ENCODE assay signal across 9 cellular contexts in the genomic region with DNA sequence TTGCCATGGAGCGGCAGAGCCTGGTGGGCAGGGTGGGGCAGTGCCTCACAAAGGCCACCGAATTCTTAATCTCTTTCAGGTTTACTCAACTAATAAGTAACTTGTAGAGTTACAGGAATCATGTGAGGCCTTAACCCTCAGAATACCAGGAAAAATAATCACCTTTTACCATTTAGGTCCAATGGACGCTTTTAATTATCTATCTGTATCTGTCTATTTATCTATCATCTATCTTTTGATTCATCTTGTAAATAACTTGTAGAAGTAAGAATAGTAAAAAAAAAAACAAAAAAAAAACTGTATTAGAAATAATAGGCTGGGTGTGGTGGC. TPM values are rescaled to one million over a fixed set of nuclear protein-coding genes. Genes with fewer than 3 reads are reported as not detected.
DNase-seq lines count a peak whose midpoint lies in the region; ATAC-seq and TF ChIP-seq lines count a peak whose summit lies in the region.
"Had no signal": no experiment of that assay in that cellular context is flagged by ENCODE, and none has a peak within 500 bp of the region (broad histone marks: within the 10 kb centered on the region; RNA-seq: fewer than 3 reads in every experiment).

No MANE protein-coding gene starts in this region.

- no peaks in the 10 kb centered on the region for H3K9me3 ChIP-seq in OCI-LY1 (ENCODE audit: low read length)
- no peaks in the 10 kb centered on the region for H3K9me3 ChIP-seq in endodermal cell (ENCODE audit: control insufficient read depth, low read length)
- no peaks in the 10 kb centered on the region for H3K9me3 ChIP-seq in ovary

- no peaks in the 10 kb centered on the region for H3K9me3 Mint-ChIP-seq in endodermal cell

- H3K79me2 ChIP-seq in OCI-LY1 (ENCODE audit: insufficient read depth, low read length): no peaks in the 10 kb centered on the region

- H3K27ac Mint-ChIP-seq in endodermal cell: peak overlapping the region; percentile 96

- no peaks in the 10 kb centered on the region for H3F3A ChIP-seq in OCI-LY1 (ENCODE audit: insufficient read depth, low read length)

- TF ChIP-seq CTCF in C4-2B (conservative IDR thresholded peaks at IDR 0.05): no peak
- TF ChIP-seq CTCF in OCI-LY1 (IDR thresholded peaks at IDR 0.05; ENCODE audit: low read length): no peak
- no peak for TF ChIP-seq CTCF in endodermal cell (conservative IDR thresholded peaks at IDR 0.05)
- TF ChIP-seq CTCF in ovary (IDR thresholded peaks at IDR 0.05): no peak

- H4K20me1 ChIP-seq in OCI-LY1 (ENCODE audit: insufficient read depth, low read length): no peaks in the 10 kb centered on the region

- DNase-seq in endodermal cell: no peak
- DNase-seq in ovary: no peak
- DNase-seq in stimulated activated CD4-positive, alpha-beta T cell treated with anti-CD3 and anti-CD28 coated beads, Interleukin-1b, Interleukin-23, amount 100 ng/mL, for 48 hours: no peak
- DNase-seq in activated CD4-positive, CD25-positive, alpha-beta regulatory T cell treated with anti-CD3 and anti-CD28 coated beads, Interleukin-2, amount 50 U/mL, for 72 hours: no peak

- 14% methylated on average over 2 of the region's 3 CpGs; no CpG with 5 or more reads in 1 of the 2 experiments for WGBS in endodermal cell (ENCODE audit: insufficient coverage in 1 of 2, insufficient read length in 1 of 2), 2 experiments
- WGBS in ovary, 3 donors: 75% methylated on average over 3 of the region's 3 CpGs

- TF ChIP-seq EP300 in ovary (IDR thresholded peaks at IDR 0.05): no peak

- TF ChIP-seq POLR2A in ovary (IDR thresholded peaks at IDR 0.05): no peak

- H3K4me2 ChIP-seq in OCI-LY1 (ENCODE audit: low read length): peak overlapping the region; percentile 46; the same call in 1 of the 2 replicates

- ATAC-seq in HG02884 (IDR thresholded peaks at IDR 0.05; ENCODE audit: unreplicated experiment): no peak
- no peak for ATAC-seq in HG03457 (IDR thresholded peaks at IDR 0.05; ENCODE audit: unreplicated experiment)

- H3K4me3 Mint-ChIP-seq in endodermal cell: peak overlapping the region; percentile 41

- no peaks in the 10 kb centered on the region for H3K9me2 ChIP-seq in OCI-LY1 (ENCODE audit: low read depth, low read length)

- H3K36me3 Mint-ChIP-seq in endodermal cell (ENCODE audit: low read depth): no peaks in the 10 kb centered on the region

- peak overlapping the region; percentile 87 for H3K27ac ChIP-seq in C4-2B
- H3K27ac ChIP-seq in OCI-LY1 (ENCODE audit: low read depth, low read length, poor library complexity, severe bottlenecking): peak overlapping the region; percentile 67
- H3K27ac ChIP-seq in endodermal cell (ENCODE audit: low read depth, low read length): peak overlapping the region; percentile 86
- H3K27ac ChIP-seq in ovary: peak overlapping the region; percentile 54 to 79

- H3K27me3 ChIP-seq in OCI-LY1 (ENCODE audit: insufficient read depth, low read length) (no peaks in the 10 kb centered on the region), endodermal cell (ENCODE audit: control insufficient read depth, insufficient read depth, low read length, poor library complexity, severe bottlenecking) (no peaks in the 10 kb centered on the region), ovary (no peaks in the 10 kb centered on the region)

- intact Hi-C loops in ovary (cut with DNase I): no loop called here

- peaks cover 9% of the 10 kb centered on the region for H3K27me3 Mint-ChIP-seq in endodermal cell (ENCODE audit: insufficient read depth)

- H3K36me3 ChIP-seq in OCI-LY1 (ENCODE audit: insufficient read depth, low read length) (no peaks in the 10 kb centered on the region), endodermal cell (ENCODE audit: control insufficient read depth, insufficient read depth, low read length) (no peaks in the 10 kb centered on the region), ovary (no peaks in the 10 kb centered on the region)

- H3K4me3 ChIP-seq in OCI-LY1 (ENCODE audit: low read depth, low read length, poor library complexity, severe bottlenecking): no peak overlapping the region
- H3K4me3 ChIP-seq in endodermal cell (ENCODE audit: low read length): peak overlapping the region; percentile 22
- H3K4me3 ChIP-seq in ovary: no peak overlapping the region

- H3K4me1 Mint-ChIP-seq in endodermal cell: peaks cover 23% of the 10 kb centered on the region

- H3K4me1 ChIP-seq in OCI-LY1 (ENCODE audit: insufficient read depth, low read length, severe bottlenecking) (peaks cover 16% of the 10 kb centered on the region), endodermal cell (ENCODE audit: control insufficient read depth, insufficient read depth, low read length) (no peaks in the 10 kb centered on the region), ovary (ENCODE audit: insufficient read depth) (peaks cover 4% of the 10 kb centered on the region)

- H3K9ac ChIP-seq in OCI-LY1 (ENCODE audit: low read length): no peak overlapping the region; the same call in 1 of the 2 replicates
- H3K9ac ChIP-seq in endodermal cell (ENCODE audit: extremely low read depth, low read length, poor library complexity, severe bottlenecking): no peak overlapping the region

- H2AFZ ChIP-seq in OCI-LY1 (ENCODE audit: low read length): peak overlapping the region; percentile 21

RNA-seq across cellular contexts. Expression of gene S100A11, which starts 11.8 kb away (rescaled TPM):
- total RNA-seq in endodermal cell (100 to 1,000 TPM; 163 to 248 TPM), ovary (100 to 1,000 TPM in 3 of 7 donors, 10 to 100 TPM in 4; 60.2 to 189 (median 85.8) TPM)
- polyA plus RNA-seq in endodermal cell (2013, experiment 1 of 2): 271 TPM
- polyA plus RNA-seq in endodermal cell (2013, experiment 2 of 2): 328 TPM
- 100 to 1,000 TPM; 158 to 449 TPM for polyA plus RNA-seq in ovary

RNA-seq across cellular contexts. Expression of gene TCHHL1, which starts 40.3 kb away (rescaled TPM):
- total RNA-seq in endodermal cell (not detected), ovary (not detected)
- polyA plus RNA-seq in endodermal cell (2013, experiment 1 of 2): not detected
- not detected for polyA plus RNA-seq in endodermal cell (2013, experiment 2 of 2)
- not detected for polyA plus RNA-seq in ovary
- total RNA-seq: posterior vena cava had no signal

RNA-seq across cellular contexts. Expression of gene S100A10, which starts 54.9 kb away (rescaled TPM):
- total RNA-seq in endodermal cell (100 to 1,000 TPM; 352 to 880 TPM), ovary (100 to 1,000 TPM in 5 of 7 donors, 10 to 100 TPM in 2; 38.6 to 327 (median 213) TPM)
- 263 TPM for polyA plus RNA-seq in endodermal cell (2013, experiment 1 of 2)
- 320 TPM for polyA plus RNA-seq in endodermal cell (2013, experiment 2 of 2)
- 100 to 1,000 TPM; 175 to 642 TPM for polyA plus RNA-seq in ovary
